In the genomic region with DNA sequence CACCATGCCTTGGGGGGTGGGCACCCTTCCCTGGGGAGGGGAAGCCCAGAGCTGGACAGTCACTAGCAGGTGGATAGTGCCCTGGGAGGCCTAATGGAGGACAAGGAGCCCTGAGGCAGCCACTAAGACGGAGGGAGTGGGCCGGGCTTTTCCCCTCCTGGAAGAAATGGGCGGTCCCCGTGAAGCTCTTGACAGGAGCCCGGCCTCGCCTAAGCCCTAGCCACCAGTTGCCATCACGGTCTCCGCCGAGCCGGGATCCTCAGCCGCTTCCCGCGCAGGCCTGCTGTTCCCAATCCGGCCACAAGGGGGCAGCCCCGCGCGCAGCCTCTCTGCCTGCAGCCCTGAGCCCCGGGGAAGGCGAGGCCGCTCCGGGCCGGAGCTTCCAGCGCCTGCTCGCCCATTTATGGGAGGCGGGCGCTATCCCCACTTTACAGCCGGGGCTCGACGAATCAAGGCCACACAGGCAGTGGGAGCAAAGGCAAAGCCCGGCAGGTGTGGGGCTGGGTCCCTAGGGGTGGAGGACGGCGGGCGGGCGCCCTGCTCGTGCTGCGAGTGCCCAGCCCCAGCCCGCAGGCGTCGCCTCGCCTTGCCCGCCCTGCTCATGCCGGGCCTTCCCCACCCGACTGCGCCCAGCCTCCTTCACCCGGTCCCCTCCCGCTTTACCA, we compare ENCODE assay signal across 8 cellular contexts.
DNase-seq lines count a peak whose midpoint lies in the region; TF ChIP-seq lines count a peak whose summit lies in the region.

No MANE protein-coding gene starts in this region.

- no peaks in the 10 kb centered on the region for H3K36me3 ChIP-seq in iPS-15b (ENCODE audit: control insufficient read depth, insufficient read depth, low read length)

- H3K36me3 Mint-ChIP-seq in brain = no peaks in the 10 kb centered on the region

- no peaks in the 10 kb centered on the region; the same call in 1 of the 2 replicates for H3K9me3 ChIP-seq in AG04450 (ENCODE audit: control insufficient read depth, insufficient read depth, low read length)
- H3K9me3 ChIP-seq in iPS-15b (ENCODE audit: control insufficient read depth, insufficient read depth, low read length) = no peaks in the 10 kb centered on the region

- H3K4me3 Mint-ChIP-seq in brain = peak overlapping the region; percentile 39 to 79 (median 69)

- no peaks in the 10 kb centered on the region for H3K9me3 Mint-ChIP-seq in brain

- TF ChIP-seq CTCF in AG04450 (IDR thresholded peaks at IDR 0.05; ENCODE audit: low read depth, low read length) (peak; percentile 95), brain (conservative IDR thresholded peaks at IDR 0.05) (peak; percentile 92 to 96)

- no peaks in the 10 kb centered on the region for H3K4me1 Mint-ChIP-seq in brain

- CTCF ChIA-PET in AG04450 (lab: Charles Lee) = interaction anchor here (0.6 to 6.2 kb wide), 55 partner anchors 8 to 742 kb away, joined by 3 to 164 read pairs (median 4); a partner anchor contains a TSS

- H3K27ac Mint-ChIP-seq in brain = no peak overlapping the region

- no peak overlapping the region for H3K27ac ChIP-seq in AG04450 (ENCODE audit: low read depth, low read length)

- H3K9ac ChIP-seq in iPS-15b (ENCODE audit: low read depth, low read length) = no peak overlapping the region

- H3K4me3 ChIP-seq in AG04450 (ENCODE audit: low read depth, low read length) (no peak overlapping the region), iPS-15b (ENCODE audit: low read depth, low read length) (peak overlapping the region; percentile 64), skeletal muscle cell (ENCODE audit: low read depth, low read length) (peak overlapping the region; percentile 29)

- no peaks in the 10 kb centered on the region for H3K27me3 ChIP-seq in AG04450 (ENCODE audit: control insufficient read depth, insufficient read depth, low read length)
- H3K27me3 ChIP-seq in iPS-15b (ENCODE audit: control insufficient read depth, insufficient read depth, low read length) = peaks cover 17% of the 10 kb centered on the region

- DNase-seq in AG04450 (ENCODE audit: low read depth, low spot score) (peak; percentile 13), GM19238 (ENCODE audit: insufficient read length, low spot score) (peak; percentile 84), M059J (ENCODE audit: low read depth) (peak; percentile 60), T-helper 1 cell (peak in 3 of 5 donors; percentile 28 to 40 (median 33)), skeletal muscle cell (ENCODE audit: low read depth) (no peak), SKM-1 (lab: John Stamatoyannopoulos, UW; ENCODE audit: unreplicated experiment) (no peak)

- peaks cover 21% of the 10 kb centered on the region for H3K27me3 Mint-ChIP-seq in brain

- POLR2A ChIA-PET in AG04450 (lab: Yijun Ruan, JAX) = interaction anchor here (0.7 kb wide), 1 partner anchor 98 kb away, joined by 3 read pairs; no protein-coding TSS in a partner anchor

- H3K4me1 ChIP-seq in iPS-15b (ENCODE audit: control insufficient read depth, insufficient read depth, low read length) = no peaks in the 10 kb centered on the region

Comparison
In these comparisons a context has a peak if more than half of its experiments do, and no peak if none do; other contexts are left out.
1. DNase-seq: peak in AG04450 (single experiment), GM19238 (single experiment), M059J (single experiment) and T-helper 1 cell (3 of 5); none in skeletal muscle cell (single experiment) and SKM-1 (single experiment).